8 cellular contexts compared by ENCODE assay signal in the genomic region with DNA sequence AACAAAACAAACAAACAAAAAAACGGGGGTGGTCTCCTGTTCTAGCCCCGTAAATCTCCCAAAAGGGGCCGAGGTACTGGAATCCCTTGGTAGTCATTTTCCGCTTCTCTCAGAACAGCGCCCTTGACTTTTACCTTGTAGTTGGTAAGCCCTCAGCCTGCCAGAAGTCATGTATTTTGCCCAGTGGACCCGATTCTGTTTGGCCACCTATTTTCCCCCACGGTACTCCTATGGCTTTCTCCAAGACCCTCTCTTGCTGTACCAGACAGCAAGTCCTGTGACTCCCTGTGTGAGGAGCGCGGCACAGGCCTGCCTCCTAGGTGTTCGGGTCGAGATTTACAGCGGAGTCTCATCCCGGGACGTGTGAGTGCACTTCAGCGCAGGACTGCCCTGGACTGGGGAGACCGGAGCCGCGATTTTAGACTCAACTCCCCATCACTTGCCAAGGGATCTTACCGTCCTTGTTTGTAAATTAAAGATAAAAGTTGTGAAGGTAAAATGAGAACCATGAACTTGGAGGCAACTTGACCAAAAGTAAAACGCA. TPM values are rescaled to one million over a fixed set of nuclear protein-coding genes. Genes with fewer than 3 reads are reported as not detected.
A peak's percentile ranks its signal among the peaks of the same experiment; 100 is the strongest.
DNase-seq lines count a peak whose midpoint lies in the region; ATAC-seq and TF ChIP-seq lines count a peak whose summit lies in the region.

No MANE protein-coding gene starts in this region.

- peak overlapping the region; percentile 84 for H3K4me3 Mint-ChIP-seq in HFFc6
- H3K4me3 Mint-ChIP-seq in stimulated activated naive CD8-positive, alpha-beta T cell treated with anti-CD3 and anti-CD28 coated beads, Interleukin-15, Interleukin-2, amounts not matched to agents 100 ng/mL and 50 ng/mL, for 24 hours = peak overlapping the region; percentile 87

- peak overlapping the region; percentile 99 for H3K27ac Mint-ChIP-seq in HFFc6
- H3K27ac Mint-ChIP-seq in stimulated activated naive CD8-positive, alpha-beta T cell treated with anti-CD3 and anti-CD28 coated beads, Interleukin-15, Interleukin-2, amounts not matched to agents 100 ng/mL and 50 ng/mL, for 24 hours = peak overlapping the region; percentile 99

- H3K4me1 Mint-ChIP-seq in HFFc6 (ENCODE audit: low read depth) = peaks cover 65% of the 10 kb centered on the region
- H3K4me1 Mint-ChIP-seq in stimulated activated naive CD8-positive, alpha-beta T cell treated with anti-CD3 and anti-CD28 coated beads, Interleukin-15, Interleukin-2, amounts not matched to agents 100 ng/mL and 50 ng/mL, for 24 hours (ENCODE audit: low read depth) = peaks cover 66% of the 10 kb centered on the region

- ATAC-seq in left lobe of liver (no peak), GM19324 (IDR thresholded peaks at IDR 0.05; ENCODE audit: low FRiP score, unreplicated experiment) (no peak), HG02763 (IDR thresholded peaks at IDR 0.05; ENCODE audit: unreplicated experiment) (no peak)

- H3K9me3 Mint-ChIP-seq in HFFc6 = no peaks in the 10 kb centered on the region
- no peaks in the 10 kb centered on the region for H3K9me3 Mint-ChIP-seq in stimulated activated naive CD8-positive, alpha-beta T cell treated with anti-CD3 and anti-CD28 coated beads, Interleukin-15, Interleukin-2, amounts not matched to agents 100 ng/mL and 50 ng/mL, for 24 hours

- in situ Hi-C loops in T47D (cut with HindIII; ENCODE audit: low pct_unique_long_range_greater_than_20kb, low sequenced_read_pairs) = no loop called here

- DNase-seq in HFFc6 (no peak), RPMI8226 (peak; percentile 32), T47D (ENCODE audit: low read depth in 1 of 2, low spot score in 1 of 2) (peak; percentile 58 to 88), left lobe of liver (ENCODE audit: low spot score) (peak; percentile 60), RKO (ENCODE audit: low spot score) (no peak)

- H3K36me3 Mint-ChIP-seq in HFFc6 (ENCODE audit: low read depth) = peaks cover 41% of the 10 kb centered on the region
- H3K36me3 Mint-ChIP-seq in stimulated activated naive CD8-positive, alpha-beta T cell treated with anti-CD3 and anti-CD28 coated beads, Interleukin-15, Interleukin-2, amounts not matched to agents 100 ng/mL and 50 ng/mL, for 24 hours (ENCODE audit: low read depth) = peaks cover 37% of the 10 kb centered on the region

- H3K27me3 Mint-ChIP-seq in HFFc6 (ENCODE audit: insufficient read depth) = peaks cover 11% of the 10 kb centered on the region
- H3K27me3 Mint-ChIP-seq in stimulated activated naive CD8-positive, alpha-beta T cell treated with anti-CD3 and anti-CD28 coated beads, Interleukin-15, Interleukin-2, amounts not matched to agents 100 ng/mL and 50 ng/mL, for 24 hours = no peaks in the 10 kb centered on the region

- TF ChIP-seq CTCF in HFFc6 (IDR thresholded peaks at IDR 0.05) = no peak

RNA-seq across cellular contexts. Expression of gene MBD6, which starts 1.1 kb away (rescaled TPM):
- total RNA-seq in HFFc6 (2021; fragmentation: NEBNext Ultra II Directional; extraction: Animal tissue kit (Norgen Biotek cat#: 25700)) = 10 to 100 TPM; 40.7 to 43.6 (median 42.1) TPM
- 59.6 TPM for total RNA-seq in left lobe of liver

RNA-seq across cellular contexts. Expression of gene DDIT3, which starts 1.2 kb away (rescaled TPM):
- 10 to 100 TPM in 4 of 6 experiments, 1 to 10 TPM in 2; 9.4 to 10.8 (median 10.2) TPM for total RNA-seq in HFFc6 (2021; fragmentation: NEBNext Ultra II Directional; extraction: Animal tissue kit (Norgen Biotek cat#: 25700))
- total RNA-seq in left lobe of liver = 13.9 TPM

RNA-seq across cellular contexts. Expression of gene DCTN2, which starts 25.4 kb away (rescaled TPM):
- 100 to 1,000 TPM; 110 to 123 (median 116) TPM for total RNA-seq in HFFc6 (2021; fragmentation: NEBNext Ultra II Directional; extraction: Animal tissue kit (Norgen Biotek cat#: 25700))
- 28.9 TPM for total RNA-seq in left lobe of liver

RNA-seq across cellular contexts. Expression of gene KIF5A, which starts 28.3 kb away (rescaled TPM):
- total RNA-seq in HFFc6 (2021; fragmentation: NEBNext Ultra II Directional; extraction: Animal tissue kit (Norgen Biotek cat#: 25700)) = 1 to 10 TPM; 1.0 to 1.8 (median 1.2) TPM
- 0.05 TPM for total RNA-seq in left lobe of liver

RNA-seq across cellular contexts. Expression of gene MARS1, which starts 33.7 kb away (rescaled TPM):
- total RNA-seq in HFFc6 (2021; fragmentation: NEBNext Ultra II Directional; extraction: Animal tissue kit (Norgen Biotek cat#: 25700)) = 100 to 1,000 TPM; 179 to 207 (median 193) TPM
- total RNA-seq in left lobe of liver = 71.1 TPM

Comparison
In these comparisons a context has a peak if more than half of its experiments do, and no peak if none do; other contexts are left out.
1. DNase-seq: peak in RPMI8226 (single experiment), T47D (2 of 2) and left lobe of liver (single experiment); none in HFFc6 (single experiment) and RKO (single experiment).